Comparison of ENCODE assay signal across 7 cellular contexts in the genomic region with DNA sequence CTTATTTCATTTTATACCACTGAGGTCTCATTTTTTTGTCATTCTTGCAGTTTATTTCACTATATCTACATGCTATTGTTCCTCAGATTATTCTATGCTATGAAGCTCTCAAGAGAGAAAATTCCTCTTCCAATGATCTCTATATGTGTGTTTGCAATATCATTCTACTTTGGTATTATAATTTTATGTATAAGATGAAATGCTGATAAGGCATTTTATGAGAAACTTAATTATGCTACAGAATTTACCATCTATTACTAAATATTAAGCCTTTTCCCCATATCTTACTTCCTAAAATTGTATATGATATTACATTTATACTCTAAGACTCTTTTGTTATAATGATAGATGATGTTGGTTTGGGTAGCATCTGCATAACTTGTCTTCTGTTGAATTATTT.
"Had no signal": no experiment of that assay in that cellular context is flagged by ENCODE, and none has a peak within 500 bp of the region (broad histone marks: within the 10 kb centered on the region; RNA-seq: fewer than 3 reads in every experiment).

No MANE protein-coding gene starts in this region.

- H3K36me3 Mint-ChIP-seq: IgD-negative memory B cell had no signal

- H3K27ac ChIP-seq: GM23248, HL-60 had no signal

- H2AFZ ChIP-seq: GM23248 had no signal

- H3K4me3 ChIP-seq: GM23248 had no signal

- H3K27ac Mint-ChIP-seq: H9, IgD-negative memory B cell had no signal

- H3K27me3 Mint-ChIP-seq: IgD-negative memory B cell had no signal

- DNase-seq: GM23248, GOT3, H9, HCEC 1CT, KG1 had no signal

- H3K4me3 Mint-ChIP-seq: H9, IgD-negative memory B cell had no signal

- H3K9ac ChIP-seq: GM23248 had no signal
